In the genomic region with DNA sequence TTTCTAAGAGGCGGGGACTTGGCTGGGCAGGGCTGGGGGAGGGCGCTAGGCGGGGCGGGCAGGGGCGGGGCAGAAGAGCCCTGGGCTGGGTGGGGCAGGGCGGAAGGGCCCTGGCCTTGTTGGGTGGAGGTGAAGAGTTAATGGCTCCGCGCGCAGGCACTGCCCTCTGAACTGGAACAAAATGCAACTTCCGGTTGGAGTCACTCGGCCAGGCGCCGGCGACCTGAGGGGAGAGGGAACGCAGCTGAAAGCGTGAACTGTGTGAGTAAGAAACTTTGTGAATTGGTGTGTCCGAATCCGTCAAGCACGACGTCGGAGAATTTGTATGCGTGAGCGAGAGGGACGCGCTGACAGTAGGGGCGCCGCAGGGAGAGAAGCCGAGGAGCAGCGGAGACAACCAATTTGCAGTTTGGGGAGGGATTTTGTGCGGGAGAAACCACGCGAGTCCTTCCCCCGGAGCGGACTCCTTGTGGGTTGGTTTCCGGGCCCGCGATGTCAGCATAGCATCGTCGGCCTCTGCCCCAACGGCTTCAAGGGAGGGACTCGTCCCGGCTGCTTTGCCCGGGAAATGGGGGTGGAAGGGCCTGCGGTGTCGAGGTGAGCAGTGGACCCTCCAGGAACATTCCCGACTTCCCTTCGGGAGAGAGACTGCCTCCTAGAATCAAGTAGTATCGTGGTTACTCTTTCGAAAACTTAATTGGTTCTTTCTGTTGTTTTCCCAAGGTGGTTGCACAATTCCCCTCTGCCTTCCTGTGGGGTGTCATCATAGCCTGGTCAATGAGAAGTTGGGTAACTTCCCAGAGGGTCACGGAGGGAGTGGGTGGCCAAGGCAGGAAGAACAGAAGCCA, we compare ENCODE assay signal across 8 cellular contexts. TPM values are rescaled to one million over a fixed set of nuclear protein-coding genes. Genes with fewer than 3 reads are reported as not detected.
DNase-seq lines count a peak whose midpoint lies in the region; TF ChIP-seq lines count a peak whose summit lies in the region.

TSS of gene TANK (plus strand) at position 203 of the 848 bp plus-strand sequence. CDS start 19,235 bp downstream, outside the sequence.

- peaks cover 44% of the 10 kb centered on the region for H3K79me2 ChIP-seq in SK-N-SH (ENCODE audit: insufficient read depth)

- TF ChIP-seq CTCF in HFF-Myc (IDR thresholded peaks at IDR 0.05; ENCODE audit: low read depth, low read length, missing control alignments) = no peak
- peak; percentile 16; the same call in 1 of the 2 replicates for TF ChIP-seq CTCF in SK-N-SH (IDR thresholded peaks at IDR 0.05)

- H4K20me1 ChIP-seq in SK-N-SH (ENCODE audit: insufficient read depth) = no peaks in the 10 kb centered on the region

- H3K9ac ChIP-seq in SK-N-SH = peak within 1 kb of the TSS; percentile 93

- WGBS in SK-N-SH (ENCODE audit: low lambda C conversion rate) = under 1% methylated on average over 47 of the region's 50 CpGs

- peak within 1 kb of the TSS; percentile 84 for H3K4me3 ChIP-seq in HFF-Myc (replicated peaks; ENCODE audit: low read depth, low read length)
- H3K4me3 ChIP-seq in SK-N-SH (ENCODE audit: low read depth in 2 of 2, low read length in 1 of 2) = peak within 1 kb of the TSS; percentile 88 to 98

- no peaks in the 10 kb centered on the region for H3K27me3 ChIP-seq in SK-N-SH (ENCODE audit: insufficient read depth)

- peak; percentile 97 for DNase-seq in GM04503 (ENCODE audit: low read depth)
- DNase-seq in HFF-Myc (ENCODE audit: extremely low read depth, low read depth) = peak; percentile 77
- peak; percentile 98 for DNase-seq in NAMALWA (ENCODE audit: low spot score)
- peak; percentile 94 for DNase-seq in SK-N-SH
- DNase-seq in activated naive CD4-positive, alpha-beta T cell treated with anti-CD3 and anti-CD28 coated beads, Interleukin-2, amount 50 U/mL, for 16 hours = peak; percentile 86
- DNase-seq in globus pallidus (ENCODE audit: low spot score) = peak; percentile 91
- DNase-seq in occipital lobe (lab: John Stamatoyannopoulos, UW) = peak; percentile 86

- H3K9me2 ChIP-seq in SK-N-SH = no peaks in the 10 kb centered on the region

- CTCF ChIA-PET in SK-N-SH (lab: Yijun Ruan, JAX) = interaction anchor here (1.4 kb wide), 1 partner anchor 97 kb away, joined by 3 read pairs; no protein-coding TSS in a partner anchor

- TF ChIP-seq EP300 in SK-N-SH (IDR thresholded peaks at IDR 0.05; ENCODE audit: borderline replicate concordance in 1 of 2, low read depth in 1 of 2, low read length in 1 of 2) = peak in 1 of 2 experiments; percentile 20; a peak in 1 of 4 replicates

- peaks cover 8% of the 10 kb centered on the region for H3F3A ChIP-seq in SK-N-SH (replicated peaks; ENCODE audit: insufficient read depth)

- peak within 1 kb of the TSS; percentile 95 for H2AFZ ChIP-seq in SK-N-SH (ENCODE audit: low read depth)

- H3K36me3 ChIP-seq in SK-N-SH (replicated peaks in 1 of 2; ENCODE audit: control insufficient read depth in 1 of 2, insufficient read depth in 2 of 2, low read length in 1 of 2) = peaks cover 26 to 32% of the 10 kb centered on the region in 2 experiments

- peak within 1 kb of the TSS; percentile 78 for H3K4me2 ChIP-seq in SK-N-SH

- H3K27ac ChIP-seq in SK-N-SH (ENCODE audit: low read depth in 2 of 2, low read length in 1 of 2) (peak within 1 kb of the TSS; percentile 86 to 87), temporal lobe (ENCODE audit: low read depth, low read length) (peak within 1 kb of the TSS; percentile 85)

- peaks cover 0 to 6% of the 10 kb centered on the region in 2 experiments; a peak in 1 of 4 replicates for H3K4me1 ChIP-seq in SK-N-SH (ENCODE audit: control insufficient read depth in 1 of 2, insufficient read depth in 2 of 2, low read depth in 1 of 2, low read length in 1 of 2)

- no peak for TF ChIP-seq RAD21 in SK-N-SH (IDR thresholded peaks at IDR 0.05; ENCODE audit: low read length)

- no peaks in the 10 kb centered on the region for H3K9me3 ChIP-seq in SK-N-SH

- POLR2A ChIA-PET in SK-N-SH (lab: Yijun Ruan, JAX) = no interaction called here

TF ChIP-seq in SK-N-SH, 30 proteins besides CTCF, POLR2A, EP300 and RAD21 (continues in another document):
- TF ChIP-seq JUND (IDR thresholded peaks at IDR 0.05) = peak; percentile 23; the same call in 1 of the 2 replicates
- peak; percentile 53; the same call in 1 of the 2 replicates for TF ChIP-seq TCF12 (IDR thresholded peaks at IDR 0.05)
- TF ChIP-seq MEF2A (IDR thresholded peaks at IDR 0.05; ENCODE audit: borderline replicate concordance, low read depth) = no peak
- peak; percentile 72; the same call in 1 of the 2 replicates for TF ChIP-seq SIN3A (IDR thresholded peaks at IDR 0.05; ENCODE audit: borderline replicate concordance, low read depth, low read length)
- peak; percentile 76; the same call in 1 of the 2 replicates for TF ChIP-seq YY1 (IDR thresholded peaks at IDR 0.05; ENCODE audit: low read depth)
- TF ChIP-seq MXI1 (IDR thresholded peaks at IDR 0.05; ENCODE audit: low read depth, low read length) = peak; percentile 65
- peak; percentile 92 for TF ChIP-seq POLR2AphosphoS5 (IDR thresholded peaks at IDR 0.05; ENCODE audit: low read depth, low read length)
- TF ChIP-seq EZH2phosphoT487 (IDR thresholded peaks at IDR 0.05; ENCODE audit: borderline replicate concordance, low read depth) = no peak
- peak; percentile 89 for TF ChIP-seq GABPA (IDR thresholded peaks at IDR 0.05; ENCODE audit: low read depth)
- no peak for TF ChIP-seq USF2 (IDR thresholded peaks at IDR 0.05; ENCODE audit: borderline replicate concordance, low read depth, low read length)
- TF ChIP-seq FOXJ3 (CRISPR knock-in tag; IDR thresholded peaks at IDR 0.05) = no peak; the same call in 1 of the 2 replicates
- TF ChIP-seq, protein P1, sequence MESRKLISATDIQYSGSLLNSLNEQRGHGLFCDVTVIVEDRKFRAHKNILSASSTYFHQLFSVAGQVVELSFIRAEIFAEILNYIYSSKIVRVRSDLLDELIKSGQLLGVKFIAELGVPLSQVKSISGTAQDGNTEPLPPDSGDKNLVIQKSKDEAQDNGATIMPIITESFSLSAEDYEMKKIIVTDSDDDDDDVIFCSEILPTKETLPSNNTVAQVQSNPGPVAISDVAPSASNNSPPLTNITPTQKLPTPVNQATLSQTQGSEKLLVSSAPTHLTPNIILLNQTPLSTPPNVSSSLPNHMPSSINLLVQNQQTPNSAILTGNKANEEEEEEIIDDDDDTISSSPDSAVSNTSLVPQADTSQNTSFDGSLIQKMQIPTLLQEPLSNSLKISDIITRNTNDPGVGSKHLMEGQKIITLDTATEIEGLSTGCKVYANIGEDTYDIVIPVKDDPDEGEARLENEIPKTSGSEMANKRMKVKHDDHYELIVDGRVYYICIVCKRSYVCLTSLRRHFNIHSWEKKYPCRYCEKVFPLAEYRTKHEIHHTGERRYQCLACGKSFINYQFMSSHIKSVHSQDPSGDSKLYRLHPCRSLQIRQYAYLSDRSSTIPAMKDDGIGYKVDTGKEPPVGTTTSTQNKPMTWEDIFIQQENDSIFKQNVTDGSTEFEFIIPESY (IDR thresholded peaks at IDR 0.05; ENCODE audit: borderline replicate concordance, low read depth) = 0 out of 2 replicates have a peak, but pooled peaks have one; percentile 31
- TF ChIP-seq FOXM1 (IDR thresholded peaks at IDR 0.05; ENCODE audit: low read depth) = no peak
- TF ChIP-seq FOSL2 (IDR thresholded peaks at IDR 0.05; ENCODE audit: borderline replicate concordance, low read depth) = peak; percentile 3; the same call in 1 of the 2 replicates
- peak; percentile 84 for TF ChIP-seq ELF1 (IDR thresholded peaks at IDR 0.05)
- TF ChIP-seq USF1 (IDR thresholded peaks at IDR 0.05; ENCODE audit: borderline replicate concordance, low read depth) = no peak; the same call in 1 of the 2 replicates
- TF ChIP-seq, protein P2, sequence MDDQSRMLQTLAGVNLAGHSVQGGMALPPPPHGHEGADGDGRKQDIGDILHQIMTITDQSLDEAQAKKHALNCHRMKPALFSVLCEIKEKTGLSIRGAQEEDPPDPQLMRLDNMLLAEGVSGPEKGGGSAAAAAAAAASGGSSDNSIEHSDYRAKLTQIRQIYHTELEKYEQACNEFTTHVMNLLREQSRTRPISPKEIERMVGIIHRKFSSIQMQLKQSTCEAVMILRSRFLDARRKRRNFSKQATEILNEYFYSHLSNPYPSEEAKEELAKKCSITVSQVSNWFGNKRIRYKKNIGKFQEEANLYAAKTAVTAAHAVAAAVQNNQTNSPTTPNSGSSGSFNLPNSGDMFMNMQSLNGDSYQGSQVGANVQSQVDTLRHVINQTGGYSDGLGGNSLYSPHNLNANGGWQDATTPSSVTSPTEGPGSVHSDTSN (IDR thresholded peaks at IDR 0.05) = peak; percentile 27; the same call in 1 of the 2 replicates
- peak; percentile 62 for TF ChIP-seq CHD2 (IDR thresholded peaks at IDR 0.05; ENCODE audit: low read length, partially characterized antibody)
- TF ChIP-seq RCOR1 (IDR thresholded peaks at IDR 0.05; ENCODE audit: low read length) = no peak
- no peak for TF ChIP-seq SMC3 (IDR thresholded peaks at IDR 0.05; ENCODE audit: low read depth, low read length)
- peak; percentile 87 for TF ChIP-seq MAX (IDR thresholded peaks at IDR 0.05; ENCODE audit: low read depth)

RNA-seq across cellular contexts. Expression of gene TANK, which starts in this region (rescaled TPM):
- polyA plus RNA-seq in SK-N-SH (2012; rRNA removed) = 23.4 and 25.7 TPM in 2 replicates
- 29.8 and 42.8 TPM in 2 replicates for polyA plus RNA-seq in SK-N-SH (2012; cell fraction: cytosol; rRNA removed)
- 18.5 and 36.8 TPM in 2 replicates for polyA plus RNA-seq in SK-N-SH (2012; cell fraction: nucleus; rRNA removed)
- total RNA-seq in occipital lobe (89.5 TPM), temporal lobe (52.1 TPM)

Comparison
In these comparisons a context has a peak if more than half of its experiments do, and no peak if none do; other contexts are left out.
1. Peak in every context shown above with its lines: DNase-seq, H3K4me3 ChIP-seq and H3K27ac ChIP-seq.